25 cellular contexts compared by ENCODE assay signal in the genomic region with DNA sequence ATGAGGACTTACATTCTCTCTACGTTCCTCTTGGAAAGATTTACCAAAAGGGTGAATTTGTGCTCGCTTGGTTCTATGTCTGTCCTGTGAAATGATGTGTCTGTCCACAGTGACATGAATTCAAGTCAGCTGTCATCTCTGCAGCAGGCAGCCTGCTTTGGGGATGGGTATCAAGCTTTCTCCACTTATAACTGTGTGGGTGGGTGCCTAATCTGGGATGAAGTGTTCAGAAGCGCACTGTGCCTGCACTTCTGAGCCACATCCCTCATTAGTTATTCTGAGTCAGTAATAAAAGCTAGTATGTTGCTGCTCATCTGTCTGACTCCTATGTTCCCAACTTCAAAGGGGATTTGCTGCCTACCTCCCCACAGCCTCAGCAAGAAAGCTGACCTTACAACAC.
"Had no signal": no experiment of that assay in that cellular context is flagged by ENCODE, and none has a peak within 500 bp of the region (broad histone marks: within the 10 kb centered on the region; RNA-seq: fewer than 3 reads in every experiment).

No MANE protein-coding gene starts in this region.

- DNase-seq: natural killer cell; occipital lobe; ovary; posterior cingulate gyrus; psoas muscle; right cardiac atrium; right lobe of liver; sigmoid colon; small intestine; stimulated activated CD4-positive, alpha-beta T cell treated with anti-CD3 and anti-CD28 coated beads, Interleukin-15, amount 100 ng/mL, for 24 hours; stimulated activated CD4-positive, alpha-beta T cell treated with anti-CD3 and anti-CD28 coated beads, Interleukin-2, amount 100 ng/mL, for 24 hours; stimulated activated CD4-positive, alpha-beta T cell treated with anti-CD3 and anti-CD28 coated beads, Interleukin-2, amount 100 ng/mL, for 48 hours; stimulated activated CD4-positive, alpha-beta T cell treated with anti-CD3 and anti-CD28 coated beads, Interleukin-4, amount 100 ng/mL, for 24 hours; stimulated activated naive B cell treated with anti-CD40 and anti-IgM and Interleukin-4, amounts not matched to agents 10 μg/mL and 1 μg/mL and 100 μg/mL, for 72 hours; stimulated activated naive CD4-positive, alpha-beta T cell treated with Interleukin-2 at 50 U/mL for 16 hours; stomach; thyroid gland; trophoblast cell; upper lobe of left lung had no signal

- H3K4me1 ChIP-seq: neural progenitor cell, parathyroid adenoma, psoas muscle, right lobe of liver, sigmoid colon, stomach, thyroid gland, tibial nerve, upper lobe of left lung, vagina had no signal

- H3K27me3 ChIP-seq: neural progenitor cell, ovary, right lobe of liver, sigmoid colon, thyroid gland, tibial nerve, upper lobe of left lung, vagina had no signal

- H3K4me3 ChIP-seq: neural progenitor cell, ovary, psoas muscle, right lobe of liver, sigmoid colon, stomach, thoracic aorta, thyroid gland, tibial nerve, upper lobe of left lung, vagina had no signal

- H3K9me3 ChIP-seq: ovary, psoas muscle, right lobe of liver, sigmoid colon, stomach, thoracic aorta, thyroid gland, tibial nerve, upper lobe of left lung, vagina had no signal

- ATAC-seq: natural killer cell; psoas muscle; right cardiac atrium; stimulated activated effector memory CD8-positive, alpha-beta T cell treated with anti-CD3 and anti-CD28 coated beads, Interleukin-12 subunit alpha, Interleukin-12 subunit beta, amount 100 ng/mL, for 72 hours; stimulated activated naive B cell treated with anti-CD40 and anti-IgM and Interleukin-4, amounts not matched to agents 10 μg/mL and 1 μg/mL and 100 μg/mL, for 72 hours had no signal

- H3K4me2 ChIP-seq: neural progenitor cell had no signal

- H3K36me3 ChIP-seq: neural progenitor cell, ovary, right lobe of liver, sigmoid colon, stomach, thoracic aorta, thyroid gland, tibial nerve, upper lobe of left lung, vagina had no signal

- H3K27ac ChIP-seq: neural progenitor cell, ovary, parathyroid adenoma, psoas muscle, right lobe of liver, sigmoid colon, stomach, thoracic aorta, thyroid gland, tibial nerve, upper lobe of left lung, vagina had no signal

- H3K9ac ChIP-seq: neural progenitor cell, parathyroid adenoma had no signal

- H3K79me2 ChIP-seq: parathyroid adenoma had no signal
